8 cellular contexts compared by ENCODE assay signal in genomic region chr11:90223248-90223585, GRCh38. TPM values are rescaled to one million over a fixed set of nuclear protein-coding genes. Genes with fewer than 3 reads are reported as not detected.
DNase-seq lines count a peak whose midpoint lies in the region; ATAC-seq and TF ChIP-seq lines count a peak whose summit lies in the region.

No MANE protein-coding gene starts in this region.

- peak overlapping the region; percentile 92 to 96 for H3K27ac ChIP-seq in liver (ENCODE audit: low read depth in 1 of 2, low read length in 2 of 2)
- H3K27ac ChIP-seq in tibial artery = peak overlapping the region; percentile 92 to 95

- H3K4me3 ChIP-seq in astrocyte of the spinal cord (ENCODE audit: low read depth, low read length) = peak overlapping the region; percentile 67
- H3K4me3 ChIP-seq in liver (ENCODE audit: low read depth in 1 of 3, low read length in 3 of 3) = peak overlapping the region; percentile 80 to 99 (median 86)
- peak overlapping the region; percentile 79 to 96 for H3K4me3 ChIP-seq in tibial artery

- peaks cover 2 to 27% (median 8%) of the 10 kb centered on the region in 4 donors for H3K4me1 ChIP-seq in liver (ENCODE audit: control insufficient read depth in 4 of 4, insufficient read depth in 4 of 4, low read length in 3 of 4)
- H3K4me1 ChIP-seq in tibial artery = peaks cover 0 to 35% (median 18%) of the 10 kb centered on the region in 4 donors

- H3K9me3 ChIP-seq in liver (ENCODE audit: control insufficient read depth in 4 of 4, low read length in 3 of 4) (no peaks in the 10 kb centered on the region), tibial artery (peaks cover 0 to 3% (median 0%) of the 10 kb centered on the region in 3 donors)

- in situ Hi-C loops in astrocyte of the spinal cord (cut with HindIII; ENCODE audit: low sequenced_read_pairs) = no loop called here

- H3K27me3 ChIP-seq in liver (ENCODE audit: control insufficient read depth in 4 of 4, insufficient read depth in 4 of 4, low read length in 3 of 4) (no peaks in the 10 kb centered on the region), tibial artery (no peaks in the 10 kb centered on the region)

- intact Hi-C loops in tibial artery (cut with DNase I; ENCODE audit: low total_unique reads) = no loop called here

- peak overlapping the region; percentile 85 to 94 for H3K9ac ChIP-seq in liver (ENCODE audit: low read depth in 1 of 2, low read length in 2 of 2)

- peak; percentile 40 for ATAC-seq in GM19043 (IDR thresholded peaks at IDR 0.05; ENCODE audit: low read depth, unreplicated experiment)
- ATAC-seq in HG03103 (IDR thresholded peaks at IDR 0.05; ENCODE audit: low read depth, unreplicated experiment) = peak; percentile 37

- no peak for DNase-seq in astrocyte of the spinal cord (ENCODE audit: low read depth, low spot score)
- DNase-seq in tibial artery = no peak
- DNase-seq in mucosa of gallbladder (ENCODE audit: low spot score) = no peak
- no peak for DNase-seq in kidney tubule cell (ENCODE audit: low spot score)
- DNase-seq in activated CD4-positive, CD25-positive, alpha-beta regulatory T cell (lab: John Stamatoyannopoulos, UW) = no peak

- under 1% methylated on average over 12 of the region's 12 CpGs for WGBS in liver

- no peak for TF ChIP-seq RAD21 in liver (IDR thresholded peaks at IDR 0.05)

- no peak for TF ChIP-seq CTCF in astrocyte of the spinal cord (IDR thresholded peaks at IDR 0.05; ENCODE audit: low read depth, low read length)
- no peak for TF ChIP-seq CTCF in liver (IDR thresholded peaks at IDR 0.05; ENCODE audit: low read depth, low read length, missing input control)
- no peak for TF ChIP-seq CTCF in tibial artery (IDR thresholded peaks at IDR 0.05)

- no peaks in the 10 kb centered on the region for H3K36me3 ChIP-seq in liver (ENCODE audit: control insufficient read depth in 4 of 4, insufficient read depth in 3 of 4, low read depth in 1 of 4, low read length in 3 of 4)
- no peaks in the 10 kb centered on the region for H3K36me3 ChIP-seq in tibial artery

TF ChIP-seq in liver, 16 proteins besides CTCF, POLR2A, EP300 and RAD21:
- TF ChIP-seq SP1 (IDR thresholded peaks at IDR 0.05) (no peak), RXRA (IDR thresholded peaks at IDR 0.05) (peak in 1 of 2 donors; percentile 2), FOXA1 (IDR thresholded peaks at IDR 0.05) (no peak), YY1 (IDR thresholded peaks at IDR 0.05) (no peak), NR2F2 (IDR thresholded peaks at IDR 0.05) (peak; percentile 29)
- TF ChIP-seq, protein P1, sequence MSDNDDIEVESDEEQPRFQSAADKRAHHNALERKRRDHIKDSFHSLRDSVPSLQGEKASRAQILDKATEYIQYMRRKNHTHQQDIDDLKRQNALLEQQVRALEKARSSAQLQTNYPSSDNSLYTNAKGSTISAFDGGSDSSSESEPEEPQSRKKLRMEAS (IDR thresholded peaks at IDR 0.05) = no peak

RNA-seq across cellular contexts. Expression of gene CHORDC1, which starts 0.4 kb away (rescaled TPM):
- total RNA-seq in liver (10 to 100 TPM; 22.4 to 39.5 TPM), mucosa of gallbladder (33.3 TPM)
- 10 to 100 TPM in 1 of 2 donors, 1 to 10 TPM in 1; 9.4 to 10.9 TPM for polyA plus RNA-seq in liver
